In genomic region chr3:112494448-112494767, GRCh38 we compare ENCODE assay signal across 10 cellular contexts. TPM values are rescaled to one million over a fixed set of nuclear protein-coding genes. Genes with fewer than 3 reads are reported as not detected.
A peak's percentile ranks its signal among the peaks of the same experiment; 100 is the strongest.
DNase-seq lines count a peak whose midpoint lies in the region; ATAC-seq, FAIRE-seq and TF ChIP-seq lines count a peak whose summit lies in the region.
"Not testable (repeated sequence)": the region's sequence is repeated elsewhere in the genome, so short reads cannot be mapped to it uniquely, and the experiment has no call there.
"Had no signal": no experiment of that assay in that cellular context is flagged by ENCODE, and none has a peak within 500 bp of the region (broad histone marks: within the 10 kb centered on the region; RNA-seq: fewer than 3 reads in every experiment).

No MANE protein-coding gene starts in this region.

- DNase-seq in CD4-positive, CD25-positive, alpha-beta regulatory T cell; GM12891 (ENCODE audit: insufficient read length, low spot score); T-helper 2 cell treated with Interferon-gamma antibody and Interleukin-4, amounts not matched to agents 5 μg/mL and 100 μg/mL, for 36 hours (ENCODE audit: low spot score); activated CD4-positive, alpha-beta memory T cell treated with anti-CD3 and anti-CD28 coated beads, Interleukin-2, amount 10 ng/mL, durations not matched to agents 7 days and 5 days; activated naive CD8-positive, alpha-beta T cell treated with anti-CD3 and anti-CD28 coated beads for 36 hours; naive thymus-derived CD4-positive, alpha-beta T cell; stimulated activated naive CD8-positive, alpha-beta T cell treated with anti-CD3 and anti-CD28 coated beads, Interleukin-15, amount 100 ng/mL, for 72 hours: not testable (repeated sequence)

- not testable (repeated sequence) for ATAC-seq in CD4-positive, CD25-positive, alpha-beta regulatory T cell (ENCODE audit: low read depth in 2 of 2); activated T-helper 17 cell treated with anti-CD3 and anti-CD28 coated beads, Interleukin-2, amount 50 U/mL, for 72 hours (replicated peaks); naive thymus-derived CD4-positive, alpha-beta T cell; stimulated activated naive CD8-positive, alpha-beta T cell treated with anti-CD3 and anti-CD28 coated beads, Interleukin-15, amount 100 ng/mL, for 72 hours

- H3K9me3 ChIP-seq in CD4-positive, CD25-positive, alpha-beta regulatory T cell (ENCODE audit: control insufficient read depth in 2 of 2, low read length in 2 of 2); naive thymus-derived CD4-positive, alpha-beta T cell (ENCODE audit: control insufficient read depth in 2 of 3, low read length in 3 of 3): not testable (repeated sequence)

- H3K27ac ChIP-seq in CD4-positive, CD25-positive, alpha-beta regulatory T cell (ENCODE audit: insufficient read depth, low read length, poor library complexity, severe bottlenecking); naive thymus-derived CD4-positive, alpha-beta T cell (ENCODE audit: low read depth, low read length): not testable (repeated sequence)

- H3K9me3 Mint-ChIP-seq in CD4-positive, CD25-positive, alpha-beta regulatory T cell; T-helper 2 cell treated with Interferon-gamma antibody and Interleukin-4, amounts not matched to agents 5 μg/mL and 100 μg/mL, for 36 hours; activated CD4-positive, alpha-beta memory T cell treated with anti-CD3 and anti-CD28 coated beads, Interleukin-2, amount 10 ng/mL, durations not matched to agents 7 days and 5 days; activated T-helper 17 cell treated with anti-CD3 and anti-CD28 coated beads, Interleukin-2, amount 50 U/mL, for 72 hours; activated naive CD8-positive, alpha-beta T cell treated with anti-CD3 and anti-CD28 coated beads for 36 hours; stimulated activated naive CD8-positive, alpha-beta T cell treated with anti-CD3 and anti-CD28 coated beads, Interleukin-15, amount 100 ng/mL, for 72 hours: not testable (repeated sequence)
- H3K9me3 Mint-ChIP-seq in naive thymus-derived CD4-positive, alpha-beta T cell, result peaks cover 0 to 10% (median 1%) of the 10 kb centered on the region in 11 donors

- intact Hi-C loops in naive thymus-derived CD4-positive, alpha-beta T cell (cut with micrococcal nuclease), result loop anchor here (10.0 kb wide), 3 partner anchors 830 to 950 kb away; partner anchors contain the start of genes CD96 (in 1 of the 2) and ZBED2 (in 1 of the 2)

- not testable (repeated sequence) for H3K27me3 ChIP-seq in CD4-positive, CD25-positive, alpha-beta regulatory T cell (ENCODE audit: control insufficient read depth, insufficient read depth, low read length); naive thymus-derived CD4-positive, alpha-beta T cell (ENCODE audit: control insufficient read depth in 2 of 2, insufficient read depth in 2 of 2, low read length in 2 of 2)

- not testable (repeated sequence) for H3K4me3 ChIP-seq in CD4-positive, CD25-positive, alpha-beta regulatory T cell (ENCODE audit: low read depth, low read length); naive thymus-derived CD4-positive, alpha-beta T cell (ENCODE audit: low read length)

- POLR2A ChIA-PET in activated CD4-positive, alpha-beta memory T cell treated with anti-CD3 and anti-CD28 coated beads, Interleukin-2, amount 10 ng/mL, durations not matched to agents 7 days and 5 days (lab: Charles Lee), result interaction anchor here (0.6 kb wide), 1 partner anchor 67 kb away, joined by 3 read pairs; the partner anchor contains the start of genes ATG3 and SLC35A5
- POLR2A ChIA-PET in naive thymus-derived CD4-positive, alpha-beta T cell (lab: Charles Lee), result interaction anchor here (0.6 to 1.1 kb wide), 4 partner anchors 11 to 518 kb away, joined by 3 to 4 read pairs (median 4); no protein-coding TSS in a partner anchor

- H3K36me3 ChIP-seq in CD4-positive, CD25-positive, alpha-beta regulatory T cell (ENCODE audit: control insufficient read depth, insufficient read depth, low read length); naive thymus-derived CD4-positive, alpha-beta T cell (ENCODE audit: control insufficient read depth in 2 of 3, insufficient read depth in 3 of 3, low read length in 3 of 3): not testable (repeated sequence)

- peak overlapping the region; percentile 18 to 63 (median 46) for H3K4me3 Mint-ChIP-seq in CD4-positive, CD25-positive, alpha-beta regulatory T cell
- peak overlapping the region; percentile 11 for H3K4me3 Mint-ChIP-seq in T-helper 2 cell treated with Interferon-gamma antibody and Interleukin-4, amounts not matched to agents 5 μg/mL and 100 μg/mL, for 36 hours
- not testable (repeated sequence) for H3K4me3 Mint-ChIP-seq in activated CD4-positive, alpha-beta memory T cell treated with anti-CD3 and anti-CD28 coated beads, Interleukin-2, amount 10 ng/mL, durations not matched to agents 7 days and 5 days
- peak overlapping the region; percentile 95 for H3K4me3 Mint-ChIP-seq in activated T-helper 17 cell treated with anti-CD3 and anti-CD28 coated beads, Interleukin-2, amount 50 U/mL, for 72 hours
- peak overlapping the region; percentile 16 for H3K4me3 Mint-ChIP-seq in activated naive CD8-positive, alpha-beta T cell treated with anti-CD3 and anti-CD28 coated beads for 36 hours
- peak overlapping the region; percentile 20 to 96 (median 60) for H3K4me3 Mint-ChIP-seq in naive thymus-derived CD4-positive, alpha-beta T cell
- peak overlapping the region; percentile 19 to 44 for H3K4me3 Mint-ChIP-seq in stimulated activated naive CD8-positive, alpha-beta T cell treated with anti-CD3 and anti-CD28 coated beads, Interleukin-15, amount 100 ng/mL, for 72 hours

- H3K27me3 Mint-ChIP-seq in CD4-positive, CD25-positive, alpha-beta regulatory T cell; T-helper 2 cell treated with Interferon-gamma antibody and Interleukin-4, amounts not matched to agents 5 μg/mL and 100 μg/mL, for 36 hours (ENCODE audit: low read depth); activated CD4-positive, alpha-beta memory T cell treated with anti-CD3 and anti-CD28 coated beads, Interleukin-2, amount 10 ng/mL, durations not matched to agents 7 days and 5 days; activated T-helper 17 cell treated with anti-CD3 and anti-CD28 coated beads, Interleukin-2, amount 50 U/mL, for 72 hours; activated naive CD8-positive, alpha-beta T cell treated with anti-CD3 and anti-CD28 coated beads for 36 hours; naive thymus-derived CD4-positive, alpha-beta T cell; stimulated activated naive CD8-positive, alpha-beta T cell treated with anti-CD3 and anti-CD28 coated beads, Interleukin-15, amount 100 ng/mL, for 72 hours: not testable (repeated sequence)

- FAIRE-seq in GM12891 (lab: Jason Lieb, UNC), result peak; percentile 52

- TF ChIP-seq POLR2A in GM12891 (IDR thresholded peaks at IDR 0.05; ENCODE audit: low read depth, low read length), result not testable (repeated sequence)

- peak overlapping the region; percentile 27 to 51 (median 30) for H3K27ac Mint-ChIP-seq in CD4-positive, CD25-positive, alpha-beta regulatory T cell
- H3K27ac Mint-ChIP-seq in T-helper 2 cell treated with Interferon-gamma antibody and Interleukin-4, amounts not matched to agents 5 μg/mL and 100 μg/mL, for 36 hours, result peak overlapping the region; percentile 12
- H3K27ac Mint-ChIP-seq in activated CD4-positive, alpha-beta memory T cell treated with anti-CD3 and anti-CD28 coated beads, Interleukin-2, amount 10 ng/mL, durations not matched to agents 7 days and 5 days, result peak overlapping the region; percentile 19
- H3K27ac Mint-ChIP-seq in activated T-helper 17 cell treated with anti-CD3 and anti-CD28 coated beads, Interleukin-2, amount 50 U/mL, for 72 hours, result peak overlapping the region; percentile 85
- H3K27ac Mint-ChIP-seq in activated naive CD8-positive, alpha-beta T cell treated with anti-CD3 and anti-CD28 coated beads for 36 hours, result peak overlapping the region; percentile 72
- peak overlapping the region; percentile 55 to 99 (median 81) for H3K27ac Mint-ChIP-seq in naive thymus-derived CD4-positive, alpha-beta T cell
- H3K27ac Mint-ChIP-seq in stimulated activated naive CD8-positive, alpha-beta T cell treated with anti-CD3 and anti-CD28 coated beads, Interleukin-15, amount 100 ng/mL, for 72 hours, result peak overlapping the region in 1 of 2 donors; percentile 70

- H3K36me3 Mint-ChIP-seq in CD4-positive, CD25-positive, alpha-beta regulatory T cell, result not testable (repeated sequence)
- H3K36me3 Mint-ChIP-seq in T-helper 2 cell treated with Interferon-gamma antibody and Interleukin-4, amounts not matched to agents 5 μg/mL and 100 μg/mL, for 36 hours (ENCODE audit: low read depth), result peaks cover 34% of the 10 kb centered on the region
- H3K36me3 Mint-ChIP-seq in activated CD4-positive, alpha-beta memory T cell treated with anti-CD3 and anti-CD28 coated beads, Interleukin-2, amount 10 ng/mL, durations not matched to agents 7 days and 5 days (ENCODE audit: low read depth), result peaks cover 71% of the 10 kb centered on the region
- H3K36me3 Mint-ChIP-seq in activated T-helper 17 cell treated with anti-CD3 and anti-CD28 coated beads, Interleukin-2, amount 50 U/mL, for 72 hours (ENCODE audit: low read depth), result peaks cover 12% of the 10 kb centered on the region
- H3K36me3 Mint-ChIP-seq in activated naive CD8-positive, alpha-beta T cell treated with anti-CD3 and anti-CD28 coated beads for 36 hours, result peaks cover 72% of the 10 kb centered on the region
- H3K36me3 Mint-ChIP-seq in naive thymus-derived CD4-positive, alpha-beta T cell, result peaks cover 4 to 47% (median 19%) of the 10 kb centered on the region in 5 donors

- CTCF ChIA-PET in activated CD4-positive, alpha-beta memory T cell treated with anti-CD3 and anti-CD28 coated beads, Interleukin-2, amount 10 ng/mL, durations not matched to agents 7 days and 5 days (lab: Charles Lee); naive thymus-derived CD4-positive, alpha-beta T cell (lab: Charles Lee): not testable (repeated sequence)

- H3K4me1 Mint-ChIP-seq in CD4-positive, CD25-positive, alpha-beta regulatory T cell, result peaks cover 37 to 90% (median 65%) of the 10 kb centered on the region in 4 donors
- peaks cover 61% of the 10 kb centered on the region for H3K4me1 Mint-ChIP-seq in T-helper 2 cell treated with Interferon-gamma antibody and Interleukin-4, amounts not matched to agents 5 μg/mL and 100 μg/mL, for 36 hours (ENCODE audit: low read depth)
- peaks cover 81% of the 10 kb centered on the region for H3K4me1 Mint-ChIP-seq in activated CD4-positive, alpha-beta memory T cell treated with anti-CD3 and anti-CD28 coated beads, Interleukin-2, amount 10 ng/mL, durations not matched to agents 7 days and 5 days
- peaks cover 59% of the 10 kb centered on the region for H3K4me1 Mint-ChIP-seq in activated T-helper 17 cell treated with anti-CD3 and anti-CD28 coated beads, Interleukin-2, amount 50 U/mL, for 72 hours
- H3K4me1 Mint-ChIP-seq in activated naive CD8-positive, alpha-beta T cell treated with anti-CD3 and anti-CD28 coated beads for 36 hours, result peaks cover 66% of the 10 kb centered on the region
- H3K4me1 Mint-ChIP-seq in naive thymus-derived CD4-positive, alpha-beta T cell, result peaks cover 48 to 81% (median 76%) of the 10 kb centered on the region in 7 donors
- peaks cover 69% of the 10 kb centered on the region for H3K4me1 Mint-ChIP-seq in stimulated activated naive CD8-positive, alpha-beta T cell treated with anti-CD3 and anti-CD28 coated beads, Interleukin-15, amount 100 ng/mL, for 72 hours

- peaks cover 54% of the 10 kb centered on the region for H3K4me1 ChIP-seq in CD4-positive, CD25-positive, alpha-beta regulatory T cell (ENCODE audit: control insufficient read depth, insufficient read depth, low read length, poor library complexity, severe bottlenecking)
- H3K4me1 ChIP-seq in naive thymus-derived CD4-positive, alpha-beta T cell (ENCODE audit: control insufficient read depth in 2 of 2, insufficient read depth in 2 of 2, low read length in 2 of 2), result peaks cover 21 to 48% of the 10 kb centered on the region in 2 donors

RNA-seq across cellular contexts. Expression of gene BTLA, which starts 4.9 kb away (rescaled TPM):
- total RNA-seq in CD4-positive, CD25-positive, alpha-beta regulatory T cell, result 7.1 TPM
- polyA plus RNA-seq in CD4-positive, CD25-positive, alpha-beta regulatory T cell, result 1 to 10 TPM; 2.7 to 5.7 (median 4.6) TPM
- 41.7 TPM for polyA plus RNA-seq in GM12891 (2012; ENCODE audit: low read depth, missing spikeins)
- total RNA-seq in activated CD4-positive, alpha-beta memory T cell treated with anti-CD3 and anti-CD28 coated beads, Interleukin-2, amount 10 ng/mL, durations not matched to agents 7 days and 5 days, result 10 to 100 TPM; 45.7 to 46.3 TPM
- 10 to 100 TPM; 10.4 to 14.2 TPM for total RNA-seq in activated T-helper 17 cell treated with anti-CD3 and anti-CD28 coated beads, Interleukin-2, amount 50 U/mL, for 72 hours
- 10 to 100 TPM; 34.1 to 41.2 TPM for total RNA-seq in activated naive CD8-positive, alpha-beta T cell treated with anti-CD3 and anti-CD28 coated beads for 36 hours
- 10 to 100 TPM; 15.6 to 29.5 (median 26.1) TPM for total RNA-seq in naive thymus-derived CD4-positive, alpha-beta T cell
- polyA plus RNA-seq in naive thymus-derived CD4-positive, alpha-beta T cell, result 10 to 100 TPM; 13.3 to 18.5 TPM
- total RNA-seq: H1 had no signal
- polyA plus RNA-seq: BJ, H1 had no signal
